15 cellular contexts compared by ENCODE assay signal in genomic region chr10:131858583-131859340, GRCh38.
"Had no signal": no experiment of that assay in that cellular context is flagged by ENCODE, and none has a peak within 500 bp of the region (broad histone marks: within the 10 kb centered on the region; RNA-seq: fewer than 3 reads in every experiment).

No MANE protein-coding gene starts in this region.

- H3K27me3 ChIP-seq: ascending aorta had no signal

- H3K9me3 ChIP-seq: ascending aorta, gastroesophageal sphincter, neutrophil had no signal

- H3K4me3 Mint-ChIP-seq: activated naive CD8-positive, alpha-beta T cell treated with anti-CD3 and anti-CD28 coated beads, Interleukin-2, amount 50 U/mL, for 24 hours; stimulated activated memory B cell treated with anti-CD40 and anti-IgM and Interleukin-4, amounts not matched to agents 10 μg/mL and 1 μg/mL and 100 μg/mL, for 72 hours; T-helper 17 cell had no signal

- ATAC-seq: activated naive CD8-positive, alpha-beta T cell treated with anti-CD3 and anti-CD28 coated beads, Interleukin-2, amount 50 U/mL, for 24 hours; gastroesophageal sphincter; right cardiac atrium; stimulated activated memory B cell treated with anti-CD40 and anti-IgM and Interleukin-4, amounts not matched to agents 10 μg/mL and 1 μg/mL and 100 μg/mL, for 72 hours; T-helper 17 cell had no signal

- H3K9me3 Mint-ChIP-seq: activated naive CD8-positive, alpha-beta T cell treated with anti-CD3 and anti-CD28 coated beads, Interleukin-2, amount 50 U/mL, for 24 hours; stimulated activated memory B cell treated with anti-CD40 and anti-IgM and Interleukin-4, amounts not matched to agents 10 μg/mL and 1 μg/mL and 100 μg/mL, for 72 hours had no signal

- H3K4me1 ChIP-seq: ascending aorta, gastroesophageal sphincter had no signal

- DNase-seq: activated CD4-positive, alpha-beta T cell treated with anti-CD3 and anti-CD28 coated beads, Interleukin-2, amount 50 U/mL, for 1 hour; activated CD4-positive, CD25-positive, alpha-beta regulatory T cell; activated naive CD8-positive, alpha-beta T cell treated with anti-CD3 and anti-CD28 coated beads, Interleukin-2, amount 50 U/mL, for 24 hours; activated T-cell treated with anti-CD3 and anti-CD28 coated beads, Interleukin-2, amount 50 U/mL, for 1 hour; effector CD4-positive, alpha-beta T cell; midbrain; right cardiac atrium; stimulated activated CD4-positive, alpha-beta T cell treated with anti-CD3 and anti-CD28 coated beads, Interleukin-1b, Interleukin-23, amount 100 ng/mL, for 48 hours; substantia nigra; T-helper 17 cell had no signal

- H3K4me3 ChIP-seq: ascending aorta, gastroesophageal sphincter had no signal

- H3K27ac Mint-ChIP-seq: activated naive CD8-positive, alpha-beta T cell treated with anti-CD3 and anti-CD28 coated beads, Interleukin-2, amount 50 U/mL, for 24 hours; stimulated activated memory B cell treated with anti-CD40 and anti-IgM and Interleukin-4, amounts not matched to agents 10 μg/mL and 1 μg/mL and 100 μg/mL, for 72 hours; T-helper 17 cell had no signal

- H3K27ac ChIP-seq: ascending aorta, epithelial cell of prostate, gastroesophageal sphincter, neutrophil had no signal

- H3K4me1 Mint-ChIP-seq: activated naive CD8-positive, alpha-beta T cell treated with anti-CD3 and anti-CD28 coated beads, Interleukin-2, amount 50 U/mL, for 24 hours; stimulated activated memory B cell treated with anti-CD40 and anti-IgM and Interleukin-4, amounts not matched to agents 10 μg/mL and 1 μg/mL and 100 μg/mL, for 72 hours had no signal

- H3K36me3 Mint-ChIP-seq: stimulated activated memory B cell treated with anti-CD40 and anti-IgM and Interleukin-4, amounts not matched to agents 10 μg/mL and 1 μg/mL and 100 μg/mL, for 72 hours had no signal

- H3K36me3 ChIP-seq: ascending aorta, gastroesophageal sphincter, neutrophil had no signal
